Comparison of ENCODE assay signal across 8 cellular contexts in genomic region chr3:53254190-53254809, GRCh38. TPM values are rescaled to one million over a fixed set of nuclear protein-coding genes. Genes with fewer than 3 reads are reported as not detected.
DNase-seq lines count a peak whose midpoint lies in the region; ATAC-seq and TF ChIP-seq lines count a peak whose summit lies in the region.

No MANE protein-coding gene starts in this region.

- no peaks in the 10 kb centered on the region for H3K9me3 ChIP-seq in MG63
- H3K9me3 ChIP-seq in right lobe of liver: no peaks in the 10 kb centered on the region
- H3K9me3 ChIP-seq in testis: no peaks in the 10 kb centered on the region

- H3K4me3 ChIP-seq in MG63: peak overlapping the region; percentile 78
- peak overlapping the region; percentile 92 to 94 for H3K4me3 ChIP-seq in cardiac fibroblast (replicated peaks in 1 of 2; ENCODE audit: low read depth in 2 of 2, low read length in 2 of 2)
- peak overlapping the region; percentile 76 to 98 (median 86) for H3K4me3 ChIP-seq in right lobe of liver
- peak overlapping the region; percentile 82 to 89 for H3K4me3 ChIP-seq in testis

- TF ChIP-seq CTCF in cardiac fibroblast (IDR thresholded peaks at IDR 0.05; ENCODE audit: low read depth, low read length) (no peak), right lobe of liver (IDR thresholded peaks at IDR 0.05) (no peak), testis (IDR thresholded peaks at IDR 0.05) (no peak)

- H3K36me3 ChIP-seq in MG63 (peaks cover 33% of the 10 kb centered on the region), right lobe of liver (no peaks in the 10 kb centered on the region), testis (ENCODE audit: low read depth, missing control alignments) (no peaks in the 10 kb centered on the region)

- ATAC-seq in right lobe of liver (peak in 1 of 4 donors; percentile 0), GM21717 (IDR thresholded peaks at IDR 0.05; ENCODE audit: unreplicated experiment) (no peak), HG03442 (IDR thresholded peaks at IDR 0.05; ENCODE audit: unreplicated experiment) (no peak)

- H3K27me3 ChIP-seq in MG63: no peaks in the 10 kb centered on the region
- no peaks in the 10 kb centered on the region for H3K27me3 ChIP-seq in right lobe of liver
- H3K27me3 ChIP-seq in testis: no peaks in the 10 kb centered on the region

- TF ChIP-seq POLR2A in right lobe of liver (IDR thresholded peaks at IDR 0.05) (no peak), testis (IDR thresholded peaks at IDR 0.05) (no peak)

- H3K27ac ChIP-seq in right lobe of liver (peak overlapping the region; percentile 58 to 84 (median 83)), testis (peak overlapping the region; percentile 74 to 88)

- WGBS in right lobe of liver (ENCODE audit: insufficient coverage, low coverage, low lambda C conversion rate, missing lambda C conversion rate): 24% methylated on average over 6 of the region's 9 CpGs
- WGBS in testis, 2 donors: 11 to 21% methylated on average over 9 of the region's 9 CpGs

- DNase-seq in NCI-H146 (lab: John Stamatoyannopoulos, UW) (peak; percentile 38), NCI-H146 treated with DMSO at 0.1 percent for 48 hours (lab: John Stamatoyannopoulos, UW; ENCODE audit: unreplicated experiment) (no peak), MG63 (no peak), cardiac fibroblast (ENCODE audit: low read depth in 2 of 2) (peak in 1 of 2 donors; percentile 34), right lobe of liver (no peak), testis (peak; percentile 35)

- H3K4me1 ChIP-seq in right lobe of liver: peaks cover 0 to 58% (median 11%) of the 10 kb centered on the region in 4 donors
- H3K4me1 ChIP-seq in testis: peaks cover 19% of the 10 kb centered on the region

- intact Hi-C loops in right lobe of liver (cut with DNase I): no loop called here
- intact Hi-C loops in testis (cut with DNase I; ENCODE audit: low total_unique reads): no loop called here

RNA-seq across cellular contexts. Expression of gene TKT, which starts 1.5 kb away (rescaled TPM):
- total RNA-seq in MG63 (2014; rRNA removed; shearing (Covaris generic); ENCODE audit: low replicate concordance): 315 and 707 TPM in 2 replicates
- total RNA-seq in right lobe of liver: 100 to 1,000 TPM in 5 of 6 experiments, 10 to 100 TPM in 1; 98.9 to 257 (median 146) TPM
- total RNA-seq in testis: 100 to 1,000 TPM; 112 to 184 TPM
- polyA plus RNA-seq in testis (ENCODE audit: insufficient read depth, low read depth, low replicate concordance): 99.9 TPM

Comparison
In these comparisons a context has a peak if more than half of its experiments do, and no peak if none do; other contexts are left out.
1. DNase-seq: peak in NCI-H146 (single experiment) and testis (single experiment); none in NCI-H146 treated with DMSO at 0.1 percent for 48 hours (single experiment), MG63 (single experiment) and right lobe of liver (0 of 3).
2. Peak in every context shown above with its lines, with median percentiles within 50 percentile points of each other: H3K4me3 ChIP-seq.